Comparison of ENCODE assay signal across 9 cellular contexts in genomic region chr15:92158426-92158825, GRCh38.
DNase-seq lines count a peak whose midpoint lies in the region; ATAC-seq lines count a peak whose summit lies in the region.
"Had no signal": no experiment of that assay in that cellular context is flagged by ENCODE, and none has a peak within 500 bp of the region (broad histone marks: within the 10 kb centered on the region; RNA-seq: fewer than 3 reads in every experiment).

No MANE protein-coding gene starts in this region.

- H3K4me1 Mint-ChIP-seq in activated T-helper 17 cell treated with anti-CD3 and anti-CD28 coated beads, Interleukin-2, amount 50 U/mL, for 72 hours = peaks cover 18% of the 10 kb centered on the region

- H3K36me3 Mint-ChIP-seq in activated T-helper 17 cell treated with anti-CD3 and anti-CD28 coated beads, Interleukin-2, amount 50 U/mL, for 72 hours (ENCODE audit: low read depth) = peaks cover 70% of the 10 kb centered on the region

- no peak overlapping the region for H3K4me3 Mint-ChIP-seq in activated T-helper 17 cell treated with anti-CD3 and anti-CD28 coated beads, Interleukin-2, amount 50 U/mL, for 72 hours

- H3K27me3 Mint-ChIP-seq in activated T-helper 17 cell treated with anti-CD3 and anti-CD28 coated beads, Interleukin-2, amount 50 U/mL, for 72 hours = no peaks in the 10 kb centered on the region

- peak in 2 of 3 donors; percentile 25 to 29 for DNase-seq in stimulated activated CD4-positive, alpha-beta T cell treated with anti-CD3 and anti-CD28 coated beads, Interleukin-12 subunit alpha, Interleukin-12 subunit beta, amount 100 ng/mL, for 48 hours (ENCODE audit: low read depth in 2 of 3, low spot score in 1 of 3)
- DNase-seq in NCI-H2227 treated with DMSO at 0.1 percent for 48 hours (lab: John Stamatoyannopoulos, UW) = no peak
- DNase-seq in NCI-H1417 (lab: John Stamatoyannopoulos, UW) = no peak
- DNase-seq in retina = no peak
- DNase-seq: right cardiac atrium had no signal

- no peaks in the 10 kb centered on the region for H3K9me3 Mint-ChIP-seq in activated T-helper 17 cell treated with anti-CD3 and anti-CD28 coated beads, Interleukin-2, amount 50 U/mL, for 72 hours

- ATAC-seq in GM18511 (IDR thresholded peaks at IDR 0.05; ENCODE audit: unreplicated experiment) (peak; percentile 33), HG03175 (IDR thresholded peaks at IDR 0.05; ENCODE audit: unreplicated experiment) (peak; percentile 37), HG02623 (IDR thresholded peaks at IDR 0.05; ENCODE audit: unreplicated experiment) (no peak)
- peak; percentile 95 for ATAC-seq in activated T-helper 17 cell treated with anti-CD3 and anti-CD28 coated beads, Interleukin-2, amount 50 U/mL, for 72 hours (replicated peaks)

- peak overlapping the region; percentile 73 for H3K27ac Mint-ChIP-seq in activated T-helper 17 cell treated with anti-CD3 and anti-CD28 coated beads, Interleukin-2, amount 50 U/mL, for 72 hours

Comparison
In these comparisons a context has a peak if more than half of its experiments do, and no peak if none do; other contexts are left out.
1. DNase-seq: peak in stimulated activated CD4-positive, alpha-beta T cell treated with anti-CD3 and anti-CD28 coated beads, Interleukin-12 subunit alpha, Interleukin-12 subunit beta, amount 100 ng/mL, for 48 hours (2 of 3); none in NCI-H2227 treated with DMSO at 0.1 percent for 48 hours (single experiment), NCI-H1417 (0 of 3) and retina (single experiment).